Comparison of ENCODE assay signal across 22 cellular contexts in genomic region chr7:84949501-84949900, GRCh38.
"Had no signal": no experiment of that assay in that cellular context is flagged by ENCODE, and none has a peak within 500 bp of the region (broad histone marks: within the 10 kb centered on the region; RNA-seq: fewer than 3 reads in every experiment).

No MANE protein-coding gene starts in this region.

- H2AFZ ChIP-seq: parathyroid adenoma had no signal

- H3K36me3 ChIP-seq: heart left ventricle, left ventricle myocardium inferior, lower lobe of right lung, right lobe of liver, stomach, thoracic aorta, transverse colon had no signal

- H3K9ac ChIP-seq: parathyroid adenoma had no signal

- H3K27ac Mint-ChIP-seq: memory B cell, mesothelial cell of epicardium, nephron progenitor cell had no signal

- ATAC-seq: esophagus mucosa, heart left ventricle, left cardiac atrium, lower lobe of right lung, psoas muscle, right lobe of liver had no signal

- H3K4me1 ChIP-seq: heart left ventricle, left ventricle myocardium inferior, lower lobe of right lung, parathyroid adenoma, psoas muscle, right lobe of liver, transverse colon had no signal

- H3K27me3 ChIP-seq: heart left ventricle, right lobe of liver, stomach, transverse colon had no signal

- H3K27me3 Mint-ChIP-seq: memory B cell had no signal

- H3K9me3 ChIP-seq: heart left ventricle, left ventricle myocardium inferior, lower lobe of right lung, psoas muscle, right lobe of liver, stomach, thoracic aorta, transverse colon had no signal

- DNase-seq: caudate nucleus; effector memory CD4-positive, alpha-beta T cell; heart left ventricle; hypothalamus; kidney; left cardiac atrium; left ventricle myocardium inferior; lower lobe of right lung; nephron progenitor cell; psoas muscle; retina; right lobe of liver; stimulated activated naive CD4-positive, alpha-beta T cell; stomach; substantia nigra; transverse colon had no signal

- H3K4me3 ChIP-seq: coronary artery, heart left ventricle, left ventricle myocardium inferior, lower lobe of right lung, psoas muscle, right lobe of liver, stomach, thoracic aorta, transverse colon had no signal

- H3K4me3 Mint-ChIP-seq: memory B cell, mesothelial cell of epicardium, nephron progenitor cell had no signal

- H3K36me3 Mint-ChIP-seq: memory B cell, mesothelial cell of epicardium had no signal

- H3K9me3 Mint-ChIP-seq: nephron progenitor cell had no signal

- H3K79me2 ChIP-seq: parathyroid adenoma had no signal

- H3K4me1 Mint-ChIP-seq: memory B cell had no signal

- H3K27ac ChIP-seq: coronary artery, heart left ventricle, left ventricle myocardium inferior, lower lobe of right lung, parathyroid adenoma, psoas muscle, right lobe of liver, stomach, thoracic aorta, transverse colon had no signal
